In genomic region chr10:104589431-104589830, GRCh38 we compare ENCODE assay signal across 28 cellular contexts. TPM values are rescaled to one million over a fixed set of nuclear protein-coding genes. Genes with fewer than 3 reads are reported as not detected.
DNase-seq lines count a peak whose midpoint lies in the region; ATAC-seq, FAIRE-seq and TF ChIP-seq lines count a peak whose summit lies in the region.
"Had no signal": no experiment of that assay in that cellular context is flagged by ENCODE, and none has a peak within 500 bp of the region (broad histone marks: within the 10 kb centered on the region; RNA-seq: fewer than 3 reads in every experiment).

No MANE protein-coding gene starts in this region.

- no peak for FAIRE-seq in small intestine (lab: Jason Lieb, UNC)
- FAIRE-seq: TTC549 had no signal

- no peaks in the 10 kb centered on the region for H3K79me2 ChIP-seq in mammary epithelial cell (ENCODE audit: insufficient read depth, low read length)

- H3K4me1 ChIP-seq in mammary epithelial cell (ENCODE audit: insufficient read depth, low read length) (peaks cover 19% of the 10 kb centered on the region), psoas muscle (no peaks in the 10 kb centered on the region), small intestine (ENCODE audit: control insufficient read depth in 2 of 2, insufficient read depth in 1 of 2, low read depth in 1 of 2, low read length in 1 of 2) (no peaks in the 10 kb centered on the region)
- H3K4me1 ChIP-seq in CD8-positive, alpha-beta memory T cell (ENCODE audit: insufficient read depth, low read length): peaks cover 14% of the 10 kb centered on the region
- H3K4me1 ChIP-seq: spleen, tibial nerve had no signal

- POLR2A ChIA-PET in CD8-positive, alpha-beta memory T cell (lab: Charles Lee): no interaction called here
- POLR2A ChIA-PET in activated CD4-positive, alpha-beta memory T cell treated with anti-CD3 and anti-CD28 coated beads for 36 hours (lab: Charles Lee): interaction anchor here (1.1 kb wide), 1 partner anchor 14 kb away, joined by 3 read pairs; no protein-coding TSS in a partner anchor

- peaks cover 0 to 1% (median 0%) of the 10 kb centered on the region in 3 donors for H3K36me3 Mint-ChIP-seq in CD8-positive, alpha-beta memory T cell
- H3K36me3 Mint-ChIP-seq in activated CD4-positive, alpha-beta memory T cell treated with anti-CD3 and anti-CD28 coated beads for 36 hours: no peaks in the 10 kb centered on the region
- H3K36me3 Mint-ChIP-seq: activated CD8-positive, alpha-beta memory T cell treated with anti-CD3 and anti-CD28 coated beads, Interleukin-2, amount 10 ng/mL, durations not matched to agents 7 days and 5 days; activated naive CD8-positive, alpha-beta T cell treated with anti-CD3 and anti-CD28 coated beads for 36 hours; brain; CD4-positive, alpha-beta memory T cell had no signal

- TF ChIP-seq CTCF in mammary epithelial cell (conservative IDR thresholded peaks at IDR 0.05 in 1 of 2, IDR thresholded peaks at IDR 0.05 in 1 of 2; ENCODE audit: extremely low read depth in 1 of 2, insufficient read depth in 1 of 2, low read depth in 1 of 2, low read length in 2 of 2) (no peak), psoas muscle (IDR thresholded peaks at IDR 0.05) (no peak)

- H3K4me1 Mint-ChIP-seq in CD8-positive, alpha-beta memory T cell: peaks cover 14 to 20% (median 15%) of the 10 kb centered on the region in 3 donors
- H3K4me1 Mint-ChIP-seq in activated CD4-positive, alpha-beta memory T cell treated with anti-CD3 and anti-CD28 coated beads for 36 hours (ENCODE audit: low read depth): peaks cover 18% of the 10 kb centered on the region
- H3K4me1 Mint-ChIP-seq: brain, neural crest cell had no signal

- peak overlapping the region; percentile 22 for H3K4me2 ChIP-seq in mammary epithelial cell (ENCODE audit: insufficient read depth, low read depth, low read length)

- no peak overlapping the region for H3K27ac Mint-ChIP-seq in CD8-positive, alpha-beta memory T cell
- no peak overlapping the region for H3K27ac Mint-ChIP-seq in activated CD4-positive, alpha-beta memory T cell treated with anti-CD3 and anti-CD28 coated beads for 36 hours
- H3K27ac Mint-ChIP-seq: activated CD4-positive, alpha-beta T cell treated with anti-CD3 and anti-CD28 coated beads for 36 hours; activated CD8-positive, alpha-beta memory T cell treated with anti-CD3 and anti-CD28 coated beads, Interleukin-2, amount 10 ng/mL, durations not matched to agents 7 days and 5 days; activated naive CD8-positive, alpha-beta T cell treated with anti-CD3 and anti-CD28 coated beads for 36 hours; activated T-helper 2 cell treated with anti-CD3 and anti-CD28 coated beads, Interferon-gamma antibody, Interleukin-2, Interleukin-4, amounts not matched to agents 10 μg/mL and 5 μg/mL and 100 μg/mL, durations not matched to agents 14 hours and 24 hours and 36 hours; CD4-positive, alpha-beta memory T cell; dendritic cell treated with granulocyte-macrophage colony-stimulating factor and Interleukin-4, amounts not matched to agents 40 ng/mL and 50 ng/mL, for 4 days; stimulated activated naive CD8-positive, alpha-beta T cell treated with anti-CD3 and anti-CD28 coated beads, Interleukin-15, Interleukin-2, amounts not matched to agents 100 ng/mL and 50 ng/mL, for 24 hours had no signal

- in situ Hi-C loops in mammary epithelial cell (cut with MboI; ENCODE audit: low sequenced_read_pairs in 2 of 2): loop anchor here in 1 of 2 donors (25.0 kb wide), 1 partner anchor 302 kb away; no protein-coding TSS in a partner anchor

- dilution Hi-C loops in mammary epithelial cell (cut with HindIII; ENCODE audit: low sequenced_read_pairs): loop anchor here (25.0 kb wide), 1 partner anchor 177 kb away; no protein-coding TSS in a partner anchor

- intact Hi-C loops in mammary epithelial cell (cut with micrococcal nuclease) (no loop called here), psoas muscle (cut with DNase I) (loop anchor here (10.0 kb wide), 1 partner anchor 335 kb away; no protein-coding TSS in a partner anchor)
- intact Hi-C loops in activated CD4-positive, alpha-beta memory T cell treated with anti-CD3 and anti-CD28 coated beads for 36 hours (cut with micrococcal nuclease): no loop called here

- H4K20me1 ChIP-seq in mammary epithelial cell (ENCODE audit: insufficient read depth, low read length): no peaks in the 10 kb centered on the region

- H3K27ac ChIP-seq in mammary epithelial cell (ENCODE audit: insufficient read depth, low read depth, low read length): no peak overlapping the region
- H3K27ac ChIP-seq in psoas muscle: no peak overlapping the region
- H3K27ac ChIP-seq in CD8-positive, alpha-beta memory T cell (ENCODE audit: low read depth, low read length): no peak overlapping the region
- no peak overlapping the region for H3K27ac ChIP-seq in small intestine (ENCODE audit: low read depth in 1 of 2, low read length in 1 of 2)
- H3K27ac ChIP-seq: spleen, tibial nerve had no signal

- 94% methylated on average over 4 of the region's 4 CpGs for WGBS in mammary epithelial cell (ENCODE audit: low coverage, missing lambda C conversion rate)
- WGBS in psoas muscle, 3 donors: 26 to 43% (median 42%) methylated on average over 4 of the region's 4 CpGs
- WGBS in small intestine, 3 donors: 67 to 73% (median 67%) methylated on average over 4 of the region's 4 CpGs

- H3K36me3 ChIP-seq in mammary epithelial cell (ENCODE audit: insufficient read depth, low read length) (no peaks in the 10 kb centered on the region), psoas muscle (ENCODE audit: insufficient read depth in 1 of 2, low read depth in 1 of 2) (no peaks in the 10 kb centered on the region), small intestine (ENCODE audit: control insufficient read depth in 2 of 2, insufficient read depth in 2 of 2, low read length in 2 of 2) (no peaks in the 10 kb centered on the region)
- no peaks in the 10 kb centered on the region for H3K36me3 ChIP-seq in CD8-positive, alpha-beta memory T cell (ENCODE audit: insufficient read depth, low read length)
- H3K36me3 ChIP-seq: spleen, tibial nerve had no signal

- H3K4me3 ChIP-seq in mammary epithelial cell (replicated peaks in 1 of 3; ENCODE audit: insufficient read depth in 1 of 3, low read depth in 2 of 3, low read length in 3 of 3): no peak overlapping the region
- no peak overlapping the region for H3K4me3 ChIP-seq in psoas muscle
- H3K4me3 ChIP-seq in CD8-positive, alpha-beta memory T cell (ENCODE audit: low read length): no peak overlapping the region
- no peak overlapping the region for H3K4me3 ChIP-seq in small intestine (ENCODE audit: low read depth in 1 of 2, low read length in 2 of 2)
- H3K4me3 ChIP-seq: spleen, tibial nerve had no signal

- H3K9me3 ChIP-seq in mammary epithelial cell (replicated peaks; ENCODE audit: insufficient read depth, low read length) (no peaks in the 10 kb centered on the region), psoas muscle (no peaks in the 10 kb centered on the region), small intestine (ENCODE audit: control insufficient read depth, low read depth) (no peaks in the 10 kb centered on the region)
- H3K9me3 ChIP-seq in CD8-positive, alpha-beta memory T cell (ENCODE audit: low read length): no peaks in the 10 kb centered on the region
- H3K9me3 ChIP-seq: spleen, tibial nerve had no signal

- ATAC-seq in psoas muscle: no peak
- ATAC-seq: activated CD4-positive, alpha-beta T cell treated with anti-CD3 and anti-CD28 coated beads for 36 hours; activated CD8-positive, alpha-beta memory T cell treated with anti-CD3 and anti-CD28 coated beads, Interleukin-2, amount 10 ng/mL, durations not matched to agents 7 days and 5 days; left colon; Right ventricle myocardium inferior had no signal

- BruUV-seq in mammary epithelial cell (replicated peaks; lab: Mats Ljungman, UMichigan): no TSS peak

- H3K27me3 Mint-ChIP-seq in CD8-positive, alpha-beta memory T cell: peaks cover 8 to 29% of the 10 kb centered on the region in 2 donors
- no peaks in the 10 kb centered on the region for H3K27me3 Mint-ChIP-seq in activated CD4-positive, alpha-beta memory T cell treated with anti-CD3 and anti-CD28 coated beads for 36 hours
- H3K27me3 Mint-ChIP-seq: activated naive CD8-positive, alpha-beta T cell treated with anti-CD3 and anti-CD28 coated beads for 36 hours; stimulated activated naive CD8-positive, alpha-beta T cell treated with anti-CD3 and anti-CD28 coated beads, Interleukin-15, Interleukin-2, amounts not matched to agents 100 ng/mL and 50 ng/mL, for 24 hours had no signal

- no peak overlapping the region for H3K9ac ChIP-seq in mammary epithelial cell (ENCODE audit: insufficient read depth, low read length)

- H3K4me3 Mint-ChIP-seq in CD8-positive, alpha-beta memory T cell: no peak overlapping the region
- no peak overlapping the region for H3K4me3 Mint-ChIP-seq in activated CD4-positive, alpha-beta memory T cell treated with anti-CD3 and anti-CD28 coated beads for 36 hours
- H3K4me3 Mint-ChIP-seq: activated CD4-positive, alpha-beta T cell treated with anti-CD3 and anti-CD28 coated beads for 36 hours; activated CD8-positive, alpha-beta memory T cell treated with anti-CD3 and anti-CD28 coated beads, Interleukin-2, amount 10 ng/mL, durations not matched to agents 7 days and 5 days; activated naive CD8-positive, alpha-beta T cell treated with anti-CD3 and anti-CD28 coated beads for 36 hours; brain; CD4-positive, alpha-beta memory T cell; dendritic cell treated with granulocyte-macrophage colony-stimulating factor and Interleukin-4, amounts not matched to agents 40 ng/mL and 50 ng/mL, for 4 days; neural crest cell; stimulated activated naive CD8-positive, alpha-beta T cell treated with anti-CD3 and anti-CD28 coated beads, Interleukin-15, Interleukin-2, amounts not matched to agents 100 ng/mL and 50 ng/mL, for 24 hours had no signal

- DNase-seq in AG08395 (ENCODE audit: low spot score): peak; percentile 36
- DNase-seq in HS-5 (ENCODE audit: low read depth): peak; percentile 10
- DNase-seq in mammary epithelial cell: peak; percentile 9
- peak; percentile 21 for DNase-seq in left kidney (ENCODE audit: low read depth, low spot score)
- no peak for DNase-seq in psoas muscle
- no peak for DNase-seq in CD8-positive, alpha-beta memory T cell
- DNase-seq in small intestine: no peak
- DNase-seq in activated CD4-positive, alpha-beta memory T cell treated with anti-CD3 and anti-CD28 coated beads for 36 hours: no peak
- DNase-seq: activated CD4-positive, alpha-beta T cell treated with anti-CD3 and anti-CD28 coated beads for 36 hours; activated CD8-positive, alpha-beta memory T cell treated with anti-CD3 and anti-CD28 coated beads, Interleukin-2, amount 10 ng/mL, durations not matched to agents 7 days and 5 days; activated naive CD8-positive, alpha-beta T cell treated with anti-CD3 and anti-CD28 coated beads for 36 hours; CD4-positive, alpha-beta memory T cell; DMS79; left colon; midbrain; NCI-H1417 treated with DMSO at 0.1 percent for 48 hours; NCI-H526 treated with DMSO at 0.1 percent for 48 hours; spleen; stimulated activated CD4-positive, alpha-beta T cell treated with anti-CD3 and anti-CD28 coated beads, Interleukin-4, amount 100 ng/mL, for 24 hours had no signal

- H3K9me3 Mint-ChIP-seq in CD8-positive, alpha-beta memory T cell: no peaks in the 10 kb centered on the region
- H3K9me3 Mint-ChIP-seq in activated CD4-positive, alpha-beta memory T cell treated with anti-CD3 and anti-CD28 coated beads for 36 hours: no peaks in the 10 kb centered on the region
- H3K9me3 Mint-ChIP-seq: activated naive CD8-positive, alpha-beta T cell treated with anti-CD3 and anti-CD28 coated beads for 36 hours; activated T-helper 2 cell treated with anti-CD3 and anti-CD28 coated beads, Interferon-gamma antibody, Interleukin-2, Interleukin-4, amounts not matched to agents 10 μg/mL and 5 μg/mL and 100 μg/mL, durations not matched to agents 14 hours and 24 hours and 36 hours; brain; CD4-positive, alpha-beta memory T cell; dendritic cell treated with granulocyte-macrophage colony-stimulating factor and Interleukin-4, amounts not matched to agents 40 ng/mL and 50 ng/mL, for 4 days; neural crest cell; stimulated activated naive CD8-positive, alpha-beta T cell treated with anti-CD3 and anti-CD28 coated beads, Interleukin-15, Interleukin-2, amounts not matched to agents 100 ng/mL and 50 ng/mL, for 24 hours had no signal

- H3K27me3 ChIP-seq in mammary epithelial cell (ENCODE audit: insufficient read depth, low read length) (no peaks in the 10 kb centered on the region), psoas muscle (ENCODE audit: insufficient read depth in 3 of 3, low read length in 2 of 3) (peaks cover 0 to 2% (median 0%) of the 10 kb centered on the region in 3 donors), small intestine (ENCODE audit: control insufficient read depth in 2 of 2, insufficient read depth in 2 of 2, low read length in 2 of 2) (peaks cover 0 to 3% of the 10 kb centered on the region in 2 donors)
- H3K27me3 ChIP-seq in CD8-positive, alpha-beta memory T cell (ENCODE audit: insufficient read depth, low read length, poor library complexity, severe bottlenecking): no peaks in the 10 kb centered on the region
- H3K27me3 ChIP-seq: tibial nerve had no signal

- CTCF ChIA-PET in mammary epithelial cell (lab: Charles Lee; ENCODE audit: low non-redundant PET): interaction anchor here (0.6 kb wide), 1 partner anchor 33 kb away, joined by 3 read pairs; no protein-coding TSS in a partner anchor
- CTCF ChIA-PET in CD8-positive, alpha-beta memory T cell (lab: Charles Lee): interaction anchor here (0.8 kb wide), 1 partner anchor 9 kb away, joined by 3 read pairs; no protein-coding TSS in a partner anchor
- CTCF ChIA-PET in activated CD4-positive, alpha-beta memory T cell treated with anti-CD3 and anti-CD28 coated beads for 36 hours (lab: Charles Lee): no interaction called here

- peak overlapping the region; percentile 54 for H2AFZ ChIP-seq in mammary epithelial cell (ENCODE audit: low read depth, low read length)

RNA-seq across cellular contexts. Expression of gene SORCS3, which starts 51.7 kb away (rescaled TPM):
- not detected for total RNA-seq in mammary epithelial cell
- polyA plus RNA-seq in mammary epithelial cell: not detected
- not detected for polyA minus RNA-seq in mammary epithelial cell
- not detected for total RNA-seq in psoas muscle
- under 1 TPM in 1 of 3 donors, not detected in 2; 0.01 TPM for polyA plus RNA-seq in psoas muscle
- total RNA-seq in CD8-positive, alpha-beta memory T cell: not detected
- polyA plus RNA-seq in CD8-positive, alpha-beta memory T cell: not detected
- polyA plus RNA-seq in small intestine: under 1 TPM in 1 of 3 donors, not detected in 2; 0.07 TPM
- not detected for total RNA-seq in activated CD4-positive, alpha-beta memory T cell treated with anti-CD3 and anti-CD28 coated beads for 36 hours
- total RNA-seq: activated CD4-positive, alpha-beta T cell treated with anti-CD3 and anti-CD28 coated beads for 36 hours; activated CD8-positive, alpha-beta memory T cell treated with anti-CD3 and anti-CD28 coated beads, Interleukin-2, amount 10 ng/mL, durations not matched to agents 7 days and 5 days; activated naive CD8-positive, alpha-beta T cell treated with anti-CD3 and anti-CD28 coated beads for 36 hours; activated T-helper 2 cell treated with anti-CD3 and anti-CD28 coated beads, Interferon-gamma antibody, Interleukin-2, Interleukin-4, amounts not matched to agents 10 μg/mL and 5 μg/mL and 100 μg/mL, durations not matched to agents 14 hours and 24 hours and 36 hours; pulmonary artery endothelial cell had no signal
- polyA plus RNA-seq: spleen had no signal

Comparison
In these comparisons a context has a peak if more than half of its experiments do, and no peak if none do; other contexts are left out.
1. DNase-seq: peak in AG08395 (single experiment), HS-5 (single experiment), mammary epithelial cell (single experiment) and left kidney (single experiment); none in psoas muscle (0 of 2), CD8-positive, alpha-beta memory T cell (0 of 5), small intestine (single experiment) and activated CD4-positive, alpha-beta memory T cell treated with anti-CD3 and anti-CD28 coated beads for 36 hours (single experiment).
2. intact Hi-C loops: an anchor here in psoas muscle (10.0 kb wide); none called in mammary epithelial cell and activated CD4-positive, alpha-beta memory T cell treated with anti-CD3 and anti-CD28 coated beads for 36 hours.